ENCODE assay signal across 8 cellular contexts in the genomic region with DNA sequence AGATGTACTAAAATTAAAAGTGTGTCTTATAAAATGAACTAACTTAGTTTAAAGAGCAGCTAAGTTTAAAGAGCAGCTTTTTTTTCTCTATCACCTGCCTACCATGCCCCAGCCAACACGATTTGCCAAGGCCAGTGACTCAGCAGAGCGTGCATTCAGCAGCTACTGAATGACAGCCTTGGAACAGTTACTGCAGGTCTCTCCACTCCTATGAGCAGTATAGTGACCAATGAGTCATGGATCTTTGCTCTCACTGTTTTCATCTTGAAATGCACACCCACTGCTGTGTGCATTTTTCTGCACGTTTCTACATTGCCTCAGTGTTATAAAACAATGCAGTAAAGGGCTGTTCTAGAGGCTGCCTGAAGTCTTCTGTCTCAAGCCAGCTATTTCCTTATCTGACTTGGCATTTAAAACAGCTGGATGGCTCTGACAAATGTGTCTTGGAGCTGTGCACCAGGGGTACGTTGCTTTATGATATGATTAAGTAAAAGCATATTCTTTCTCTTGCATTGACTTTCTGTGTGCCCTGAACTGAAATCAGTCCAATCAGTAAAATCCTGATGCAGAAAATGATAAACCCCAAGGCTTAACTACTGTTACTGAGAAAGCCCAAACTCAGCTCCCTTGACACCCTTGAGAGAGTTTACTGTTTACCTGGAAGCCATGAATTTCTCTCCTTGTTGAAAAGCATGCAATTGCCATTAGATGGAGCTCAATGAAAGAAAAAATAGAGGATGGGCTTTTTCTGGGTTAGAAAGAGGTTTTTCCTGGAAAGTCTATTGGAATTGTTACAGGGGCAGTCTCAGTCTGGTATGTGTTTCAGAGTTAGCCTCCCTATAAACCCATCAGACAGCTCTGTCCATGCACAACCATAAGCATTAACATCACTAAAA.
DNase-seq lines count a peak whose midpoint lies in the region; ATAC-seq, FAIRE-seq and TF ChIP-seq lines count a peak whose summit lies in the region.
"Had no signal": no experiment of that assay in that cellular context is flagged by ENCODE, and none has a peak within 500 bp of the region (broad histone marks: within the 10 kb centered on the region; RNA-seq: fewer than 3 reads in every experiment).

No MANE protein-coding gene starts in this region.

- no peak for FAIRE-seq in frontal cortex (lab: Jason Lieb, UNC)

- H3K27ac ChIP-seq in RWPE2 (ENCODE audit: poor library complexity, severe bottlenecking) = peak overlapping the region; percentile 18

- H3K36me3 ChIP-seq in RWPE2 (ENCODE audit: low read depth) = no peaks in the 10 kb centered on the region

- DNase-seq in RWPE2 (ENCODE audit: low spot score) = peak; percentile 62
- DNase-seq in frontal cortex (ENCODE audit: low spot score in 2 of 2) = peak; percentile 3 to 23
- DNase-seq in posterior cingulate gyrus = peak in 9 of 10 donors; percentile 17 to 87 (median 35)
- no peak for DNase-seq in mesothelial cell of epicardium (ENCODE audit: low spot score in 2 of 2, unreplicated experiment in 2 of 2)
- no peak for DNase-seq in activated effector memory CD4-positive, alpha-beta T cell treated with Interleukin-2 at 50 U/mL for 16 hours
- DNase-seq in activated naive CD4-positive, alpha-beta T cell (lab: John Stamatoyannopoulos, UW) = no peak

- intact Hi-C loops in posterior cingulate gyrus (cut with DNase I) = no loop called here

- peaks cover 11% of the 10 kb centered on the region for H3K4me1 ChIP-seq in RWPE2 (ENCODE audit: insufficient read depth, poor library complexity, severe bottlenecking)

- H3K4me3 Mint-ChIP-seq in mesothelial cell of epicardium = no peak overlapping the region
- H3K4me3 Mint-ChIP-seq: memory B cell had no signal

- no peaks in the 10 kb centered on the region for H3K27me3 ChIP-seq in RWPE2 (ENCODE audit: insufficient read depth, poor library complexity, severe bottlenecking)

- TF ChIP-seq CTCF in RWPE2 (IDR thresholded peaks at IDR 0.05; ENCODE audit: poor library complexity, severe bottlenecking) (no peak), mesothelial cell of epicardium (IDR thresholded peaks at IDR 0.05; ENCODE audit: unreplicated experiment) (no peak)

- H3K4me1 Mint-ChIP-seq in mesothelial cell of epicardium = peaks cover 7% of the 10 kb centered on the region
- H3K4me1 Mint-ChIP-seq: memory B cell had no signal

- no peak overlapping the region for H3K4me3 ChIP-seq in RWPE2 (ENCODE audit: severe bottlenecking)

- ATAC-seq in HG03469 (IDR thresholded peaks at IDR 0.05; ENCODE audit: unreplicated experiment) (peak; percentile 54), RWPE2 (ENCODE audit: low read depth) (peak; percentile 99)

- H3K9me3 Mint-ChIP-seq in mesothelial cell of epicardium = no peaks in the 10 kb centered on the region

- no peaks in the 10 kb centered on the region for H3K27me3 Mint-ChIP-seq in mesothelial cell of epicardium (ENCODE audit: low read depth)

- no peaks in the 10 kb centered on the region for H3K36me3 Mint-ChIP-seq in mesothelial cell of epicardium
- H3K36me3 Mint-ChIP-seq: memory B cell had no signal

- no peak overlapping the region for H3K27ac Mint-ChIP-seq in mesothelial cell of epicardium
- H3K27ac Mint-ChIP-seq: memory B cell had no signal

- no peaks in the 10 kb centered on the region for H3K9me3 ChIP-seq in RWPE2 (ENCODE audit: severe bottlenecking)

Comparison
In these comparisons a context has a peak if more than half of its experiments do, and no peak if none do; other contexts are left out.
1. DNase-seq: peak in RWPE2 (single experiment), frontal cortex (2 of 2) and posterior cingulate gyrus (9 of 10); none in mesothelial cell of epicardium (0 of 2), activated effector memory CD4-positive, alpha-beta T cell treated with Interleukin-2 at 50 U/mL for 16 hours (single experiment) and activated naive CD4-positive, alpha-beta T cell (0 of 4).